ENCODE assay signal across 13 cellular contexts in the genomic region with DNA sequence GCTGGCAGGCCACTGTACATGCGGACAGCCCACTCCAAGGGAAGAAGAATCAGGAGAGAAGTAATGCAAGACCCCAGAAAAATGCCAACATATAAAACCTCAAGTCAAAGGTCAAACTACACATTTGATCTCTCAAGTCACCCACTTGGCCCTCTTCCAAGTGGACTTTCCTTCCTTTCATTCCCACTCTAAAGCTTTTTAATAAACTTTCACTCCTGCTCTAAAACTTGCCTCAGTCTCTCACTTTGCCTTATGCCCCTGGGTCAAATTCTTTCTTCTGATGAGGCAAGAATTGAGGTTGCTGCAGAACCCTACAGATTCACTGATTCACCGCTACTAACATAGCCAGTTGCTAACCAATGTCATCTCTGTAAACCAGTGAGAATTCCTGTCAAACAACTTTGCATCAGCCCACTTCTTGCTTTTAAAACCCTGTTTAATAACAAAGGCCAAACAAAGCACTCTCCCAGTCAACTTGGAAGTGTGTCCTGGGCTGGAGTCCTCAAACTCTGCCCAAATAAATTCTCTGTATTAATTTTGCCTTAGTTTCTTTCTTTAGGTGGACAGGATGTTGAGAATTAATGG.
"Had no signal": no experiment of that assay in that cellular context is flagged by ENCODE, and none has a peak within 500 bp of the region (broad histone marks: within the 10 kb centered on the region; RNA-seq: fewer than 3 reads in every experiment).

No MANE protein-coding gene starts in this region.

- H3K4me1 Mint-ChIP-seq: activated naive CD8-positive, alpha-beta T cell treated with anti-CD3 and anti-CD28 coated beads, Interleukin-2, amount 10 ng/mL, durations not matched to agents 7 days and 5 days had no signal

- H3K9ac ChIP-seq: parathyroid adenoma had no signal

- H3K9me3 Mint-ChIP-seq: activated naive CD8-positive, alpha-beta T cell treated with anti-CD3 and anti-CD28 coated beads, Interleukin-2, amount 10 ng/mL, durations not matched to agents 7 days and 5 days; activated T-helper 1 cell treated with anti-CD3 and anti-CD28 coated beads, Interleukin-12 subunit alpha, Interleukin-12 subunit beta, Interleukin-2, Interleukin-4 antibody, amounts not matched to agents 30 ng/mL and 10 ng/mL and 1 ng/mL, durations not matched to agents 14 hours and 24 hours and 36 hours; effector memory CD8-positive, alpha-beta T cell; naive B cell had no signal

- H3K27ac Mint-ChIP-seq: activated naive CD8-positive, alpha-beta T cell treated with anti-CD3 and anti-CD28 coated beads, Interleukin-2, amount 10 ng/mL, durations not matched to agents 7 days and 5 days; activated T-helper 1 cell treated with anti-CD3 and anti-CD28 coated beads, Interleukin-12 subunit alpha, Interleukin-12 subunit beta, Interleukin-2, Interleukin-4 antibody, amounts not matched to agents 30 ng/mL and 10 ng/mL and 1 ng/mL, durations not matched to agents 14 hours and 24 hours and 36 hours; effector memory CD8-positive, alpha-beta T cell; naive B cell had no signal

- H3K27ac ChIP-seq: parathyroid adenoma had no signal

- H3K27me3 Mint-ChIP-seq: effector memory CD8-positive, alpha-beta T cell; naive B cell had no signal

- DNase-seq: activated naive CD4-positive, alpha-beta T cell; activated naive CD8-positive, alpha-beta T cell treated with anti-CD3 and anti-CD28 coated beads, Interleukin-2, amount 10 ng/mL, durations not matched to agents 7 days and 5 days; aorta; dermis blood vessel endothelial cell; effector memory CD8-positive, alpha-beta T cell; erythroblast; naive B cell; retina; stimulated activated CD4-positive, alpha-beta T cell treated with anti-CD3 and anti-CD28 coated beads, Interleukin-4, amount 100 ng/mL, for 24 hours; stimulated activated naive CD4-positive, alpha-beta T cell treated with Interleukin-2 at 50 U/mL for 16 hours; trophoblast cell had no signal

- H3K79me2 ChIP-seq: parathyroid adenoma had no signal

- H3K36me3 Mint-ChIP-seq: activated naive CD8-positive, alpha-beta T cell treated with anti-CD3 and anti-CD28 coated beads, Interleukin-2, amount 10 ng/mL, durations not matched to agents 7 days and 5 days; naive B cell had no signal

- H2AFZ ChIP-seq: parathyroid adenoma had no signal

- ATAC-seq: effector memory CD8-positive, alpha-beta T cell had no signal

- H3K4me3 Mint-ChIP-seq: activated naive CD8-positive, alpha-beta T cell treated with anti-CD3 and anti-CD28 coated beads, Interleukin-2, amount 10 ng/mL, durations not matched to agents 7 days and 5 days; activated T-helper 1 cell treated with anti-CD3 and anti-CD28 coated beads, Interleukin-12 subunit alpha, Interleukin-12 subunit beta, Interleukin-2, Interleukin-4 antibody, amounts not matched to agents 30 ng/mL and 10 ng/mL and 1 ng/mL, durations not matched to agents 14 hours and 24 hours and 36 hours; effector memory CD8-positive, alpha-beta T cell; naive B cell had no signal
